Comparison of ENCODE assay signal across 22 cellular contexts in genomic region chr12:119145367-119145766, GRCh38. TPM values are rescaled to one million over a fixed set of nuclear protein-coding genes. Genes with fewer than 3 reads are reported as not detected.
DNase-seq lines count a peak whose midpoint lies in the region; ATAC-seq and TF ChIP-seq lines count a peak whose summit lies in the region.
"Had no signal": no experiment of that assay in that cellular context is flagged by ENCODE, and none has a peak within 500 bp of the region (broad histone marks: within the 10 kb centered on the region; RNA-seq: fewer than 3 reads in every experiment).

No MANE protein-coding gene starts in this region.

- peak overlapping the region; percentile 61 for H3K18ac ChIP-seq in H9 (ENCODE audit: insufficient read length, low read depth, low read length)

- no peak overlapping the region for H2AK5ac ChIP-seq in H9 (ENCODE audit: insufficient read length, low read length)

- H3K23ac ChIP-seq in H9 (ENCODE audit: insufficient read length, low read depth, low read length), result no peak overlapping the region

- no peak overlapping the region for H3K56ac ChIP-seq in H9 (ENCODE audit: insufficient read length, low read depth, low read length)

- peak overlapping the region; percentile 18 to 31 for H3K4me3 Mint-ChIP-seq in H9
- H3K4me3 Mint-ChIP-seq in glutamatergic neuron (ENCODE audit: unreplicated experiment), result no peak overlapping the region
- no peak overlapping the region for H3K4me3 Mint-ChIP-seq in neural progenitor cell
- H3K4me3 Mint-ChIP-seq: CD8-positive, alpha-beta memory T cell had no signal

- no peak overlapping the region for H4K91ac ChIP-seq in H9 (ENCODE audit: insufficient read length, low read depth, low read length)

- peak overlapping the region; percentile 8 for H3K4me2 ChIP-seq in H9 (ENCODE audit: insufficient read depth, insufficient read length, low read length)
- H3K4me2 ChIP-seq in neural progenitor cell, result peak overlapping the region; percentile 44

- H3K79me1 ChIP-seq in H9 (ENCODE audit: insufficient read depth, low read depth, low read length, poor library complexity, severe bottlenecking), result no peaks in the 10 kb centered on the region

- ATAC-seq in HG03521 (IDR thresholded peaks at IDR 0.05; ENCODE audit: unreplicated experiment), result no peak

- H3K27ac Mint-ChIP-seq in H9 (peak overlapping the region; percentile 12 to 93 (median 85); a peak in 6 of 7 replicates), glutamatergic neuron (ENCODE audit: unreplicated experiment) (peak overlapping the region; percentile 57), neural progenitor cell (no peak overlapping the region)

- H2BK20ac ChIP-seq in H9 (ENCODE audit: low read depth, low read length, poor library complexity, severe bottlenecking), result no peak overlapping the region

- TF ChIP-seq CTCF in 22Rv1 (IDR thresholded peaks at IDR 0.05) (no peak), H9 (conservative IDR thresholded peaks at IDR 0.05) (peak; percentile 42; the same call in 2 of the 3 replicates), glutamatergic neuron (IDR thresholded peaks at IDR 0.05; ENCODE audit: partially characterized antibody, unreplicated experiment) (no peak), neural progenitor cell (IDR thresholded peaks at IDR 0.05) (no peak)

- H3K79me2 ChIP-seq in H9 (ENCODE audit: insufficient read depth, low read length) (no peaks in the 10 kb centered on the region), neural progenitor cell (ENCODE audit: low read depth) (no peaks in the 10 kb centered on the region)

- peak overlapping the region; percentile 12 for H2BK12ac ChIP-seq in H9 (ENCODE audit: insufficient read length, low read depth, low read length)

- H2AFZ ChIP-seq in H9 (ENCODE audit: low read length), result no peak overlapping the region
- peak overlapping the region; percentile 68 for H2AFZ ChIP-seq in neural progenitor cell (replicated peaks)

- no peak overlapping the region for H4K5ac ChIP-seq in H9 (ENCODE audit: insufficient read length, low read depth, low read length)

- H3K4me1 Mint-ChIP-seq in H9 (peaks cover 40 to 49% of the 10 kb centered on the region in 2 experiments), glutamatergic neuron (ENCODE audit: low read depth, unreplicated experiment) (no peaks in the 10 kb centered on the region), neural progenitor cell (peaks cover 21% of the 10 kb centered on the region)
- H3K4me1 Mint-ChIP-seq: CD8-positive, alpha-beta memory T cell had no signal

- H4K8ac ChIP-seq in H9 (replicated peaks; ENCODE audit: insufficient read length, low read depth, low read length), result no peak overlapping the region

- no peaks in the 10 kb centered on the region for H3K36me3 ChIP-seq in neural progenitor cell
- H3K36me3 ChIP-seq: HAP-1, SJSA1 had no signal

- H3K27ac ChIP-seq in 22Rv1 (peak overlapping the region; percentile 19), H9 (ENCODE audit: insufficient read length, low read depth, low read length) (no peak overlapping the region), neural progenitor cell (no peak overlapping the region)
- H3K27ac ChIP-seq: C4-2B, SJSA1 had no signal

- peak; percentile 52 for DNase-seq in H9
- no peak for DNase-seq in glutamatergic neuron
- DNase-seq in neural progenitor cell (ENCODE audit: low spot score), result no peak
- DNase-seq in activated CD4-positive, alpha-beta T cell treated with anti-CD3 and anti-CD28 coated beads, Interleukin-2, amount 50 U/mL, for 1 hour, result no peak
- no peak for DNase-seq in H4 (ENCODE audit: low spot score)
- DNase-seq: Calu3; CD8-positive, alpha-beta memory T cell; DMS153; GDM1; Karpas-422; MV-4-11; NCI-H1105 treated with DMSO at 0.1 percent for 48 hours; NCI-H1694 treated with DMSO at 0.1 percent for 48 hours; NCI-H2081 treated with DMSO at 0.1 percent for 48 hours; NCI-H446; NCI-H526 had no signal

- H3K14ac ChIP-seq in H9 (ENCODE audit: insufficient read depth, low read length), result peak overlapping the region; percentile 26

- H3K9me3 Mint-ChIP-seq in H9 (no peaks in the 10 kb centered on the region; a peak in 1 of 5 replicates), glutamatergic neuron (ENCODE audit: unreplicated experiment) (peaks cover 8% of the 10 kb centered on the region), neural progenitor cell (no peaks in the 10 kb centered on the region)

- no peak overlapping the region for H3K9ac ChIP-seq in H9 (ENCODE audit: extremely low read depth, insufficient read length, low read length)
- no peak overlapping the region for H3K9ac ChIP-seq in neural progenitor cell

- H3F3A ChIP-seq in neural progenitor cell (ENCODE audit: low read depth), result no peaks in the 10 kb centered on the region

- H3K9me3 ChIP-seq in H9 (ENCODE audit: control insufficient read depth, low read depth, low read length), result no peaks in the 10 kb centered on the region
- H3K9me3 ChIP-seq in neural progenitor cell (ENCODE audit: low read depth), result no peaks in the 10 kb centered on the region
- H3K9me3 ChIP-seq: HAP-1, SJSA1 had no signal

- no peak overlapping the region for H2BK5ac ChIP-seq in H9 (ENCODE audit: insufficient read length, low read length)

- H3K4ac ChIP-seq in H9 (ENCODE audit: low read depth, low read length), result no peak overlapping the region

- H3K4me3 ChIP-seq in neural progenitor cell, result no peak overlapping the region
- H3K4me3 ChIP-seq: HAP-1, SJSA1 had no signal

- no CpG with 5 or more reads among the region's 13 CpGs for WGBS in H9 (ENCODE audit: extremely low coverage, insufficient read length, low lambda C conversion rate)

- H3T11ph ChIP-seq in H9 (ENCODE audit: low read length), result no peak overlapping the region

- no peaks in the 10 kb centered on the region for H3K4me1 ChIP-seq in H9 (ENCODE audit: insufficient read depth, low read length)
- peaks cover 11% of the 10 kb centered on the region for H3K4me1 ChIP-seq in neural progenitor cell
- H3K4me1 ChIP-seq: HAP-1, SJSA1 had no signal

- H3K36me3 Mint-ChIP-seq in H9 (ENCODE audit: insufficient read depth in 1 of 3, low read depth in 3 of 3) (peaks cover 8 to 10% (median 8%) of the 10 kb centered on the region in 3 experiments; a peak in 6 of 7 replicates), glutamatergic neuron (ENCODE audit: unreplicated experiment) (peaks cover 20% of the 10 kb centered on the region), neural progenitor cell (no peaks in the 10 kb centered on the region)
- H3K36me3 Mint-ChIP-seq: CD8-positive, alpha-beta memory T cell had no signal

- no peak overlapping the region for H2BK15ac ChIP-seq in H9 (ENCODE audit: low read depth, low read length)

- H4K20me1 ChIP-seq in H9 (ENCODE audit: control insufficient read depth, insufficient read depth, insufficient read length) (no peaks in the 10 kb centered on the region), neural progenitor cell (ENCODE audit: low read depth) (no peaks in the 10 kb centered on the region)

- H2BK120ac ChIP-seq in H9 (ENCODE audit: low read depth, low read length, poor library complexity, severe bottlenecking), result no peak overlapping the region

- H3K27me3 ChIP-seq in H9 (ENCODE audit: insufficient read depth, low read length) (no peaks in the 10 kb centered on the region), neural progenitor cell (no peaks in the 10 kb centered on the region)

- no peaks in the 10 kb centered on the region for H3K23me2 ChIP-seq in H9 (ENCODE audit: insufficient read length, low read depth, low read length, poor library complexity, severe bottlenecking)

- H3K27me3 Mint-ChIP-seq in H9 (ENCODE audit: low read depth), result no peaks in the 10 kb centered on the region; the same call in 1 of the 2 replicates
- H3K27me3 Mint-ChIP-seq in glutamatergic neuron (ENCODE audit: unreplicated experiment), result peaks cover 12% of the 10 kb centered on the region
- H3K27me3 Mint-ChIP-seq in neural progenitor cell (ENCODE audit: insufficient read depth, low read depth), result peaks cover 7% of the 10 kb centered on the region

RNA-seq across cellular contexts. Expression of gene HSPB8, which starts 33.4 kb away (rescaled TPM):
- total RNA-seq in H9 (2021) (3.0 and 3.2 TPM in 2 replicates), glutamatergic neuron (ENCODE audit: unreplicated experiment) (0.32 TPM), neural progenitor cell (ENCODE audit: low replicate concordance) (not detected in 2 replicates)
- total RNA-seq in H4 (2014; rRNA removed; shearing (Covaris generic)), result 49.4 and 51.5 TPM in 2 replicates
- total RNA-seq: CD8-positive, alpha-beta memory T cell; OCI-LY7 had no signal

Comparison
In these comparisons a context has a peak if more than half of its experiments do, and no peak if none do; other contexts are left out.
1. H3K4me3 Mint-ChIP-seq: peak in H9 (2 of 2); none in glutamatergic neuron (single experiment) and neural progenitor cell (single experiment).
2. RNA of gene HSPB8, which starts 33.4 kb away (total RNA-seq): 49.4 to 51.5 TPM in H4; 3.0 to 3.2 TPM in H9, 0.32 TPM in glutamatergic neuron (single experiment) and not detected in neural progenitor cell; every median in the first group is over 10 times any median in the second.